In genomic region chr10:80694930-80695329, GRCh38 we compare ENCODE assay signal across 19 cellular contexts.
"Had no signal": no experiment of that assay in that cellular context is flagged by ENCODE, and none has a peak within 500 bp of the region (broad histone marks: within the 10 kb centered on the region; RNA-seq: fewer than 3 reads in every experiment).

No MANE protein-coding gene starts in this region.

- H3K4me3 Mint-ChIP-seq: activated CD4-positive, alpha-beta T cell treated with anti-CD3 and anti-CD28 coated beads, Interleukin-2, amount 10 ng/mL, durations not matched to agents 7 days and 5 days; activated T-cell treated with anti-CD3 and anti-CD28 coated beads, Interleukin-2, amount 50 U/mL, for 72 hours; dendritic cell treated with granulocyte-macrophage colony-stimulating factor and Interleukin-4, amounts not matched to agents 40 ng/mL and 50 ng/mL, for 4 days; natural killer cell; stimulated activated naive B cell treated with anti-CD40 and anti-IgM and Interleukin-4, amounts not matched to agents 10 μg/mL and 1 μg/mL and 100 μg/mL, for 72 hours; T-helper 2 cell treated with Interferon-gamma antibody and Interleukin-4, amounts not matched to agents 5 μg/mL and 100 μg/mL, for 36 hours had no signal

- H3K9me3 Mint-ChIP-seq: activated CD4-positive, alpha-beta T cell treated with anti-CD3 and anti-CD28 coated beads, Interleukin-2, amount 10 ng/mL, durations not matched to agents 7 days and 5 days; activated naive CD4-positive, alpha-beta T cell treated with anti-CD3 and anti-CD28 coated beads, Interleukin-2, amount 50 U/mL, for 72 hours; activated T-cell treated with anti-CD3 and anti-CD28 coated beads, Interleukin-2, amount 50 U/mL, for 72 hours; dendritic cell treated with granulocyte-macrophage colony-stimulating factor and Interleukin-4, amounts not matched to agents 40 ng/mL and 50 ng/mL, for 4 days; natural killer cell; stimulated activated naive B cell treated with anti-CD40 and anti-IgM and Interleukin-4, amounts not matched to agents 10 μg/mL and 1 μg/mL and 100 μg/mL, for 72 hours; T-helper 2 cell treated with Interferon-gamma antibody and Interleukin-4, amounts not matched to agents 5 μg/mL and 100 μg/mL, for 36 hours had no signal

- H2AFZ ChIP-seq: parathyroid adenoma had no signal

- ATAC-seq: activated naive CD4-positive, alpha-beta T cell treated with anti-CD3 and anti-CD28 coated beads, Interleukin-2, amount 50 U/mL, for 72 hours; activated T-cell treated with anti-CD3 and anti-CD28 coated beads, Interleukin-2, amount 50 U/mL, for 72 hours; lower lobe of right lung; natural killer cell; sciatic nerve; stimulated activated naive B cell treated with anti-CD40 and anti-IgM and Interleukin-4, amounts not matched to agents 10 μg/mL and 1 μg/mL and 100 μg/mL, for 72 hours had no signal

- H3K9me3 ChIP-seq: adrenal gland, esophagus squamous epithelium, lower lobe of right lung, neutrophil, thyroid gland had no signal

- H3K27ac Mint-ChIP-seq: activated CD4-positive, alpha-beta T cell treated with anti-CD3 and anti-CD28 coated beads, Interleukin-2, amount 10 ng/mL, durations not matched to agents 7 days and 5 days; activated naive CD4-positive, alpha-beta T cell treated with anti-CD3 and anti-CD28 coated beads, Interleukin-2, amount 50 U/mL, for 72 hours; activated T-cell treated with anti-CD3 and anti-CD28 coated beads, Interleukin-2, amount 50 U/mL, for 72 hours; dendritic cell treated with granulocyte-macrophage colony-stimulating factor and Interleukin-4, amounts not matched to agents 40 ng/mL and 50 ng/mL, for 4 days; natural killer cell; stimulated activated naive B cell treated with anti-CD40 and anti-IgM and Interleukin-4, amounts not matched to agents 10 μg/mL and 1 μg/mL and 100 μg/mL, for 72 hours; T-helper 2 cell treated with Interferon-gamma antibody and Interleukin-4, amounts not matched to agents 5 μg/mL and 100 μg/mL, for 36 hours had no signal

- H3K27ac ChIP-seq: adrenal gland, esophagus squamous epithelium, lower lobe of right lung, neutrophil, parathyroid adenoma, thyroid gland had no signal

- H3K4me1 ChIP-seq: adrenal gland, lower lobe of right lung, thyroid gland had no signal

- H3K27me3 ChIP-seq: adrenal gland, esophagus squamous epithelium, thyroid gland had no signal

- FAIRE-seq: astrocyte, endothelial cell of umbilical vein had no signal

- H3K9ac ChIP-seq: parathyroid adenoma had no signal

- H3K36me3 ChIP-seq: adrenal gland, esophagus squamous epithelium, lower lobe of right lung, neutrophil, thyroid gland had no signal

- H3K4me1 Mint-ChIP-seq: activated CD4-positive, alpha-beta T cell treated with anti-CD3 and anti-CD28 coated beads, Interleukin-2, amount 10 ng/mL, durations not matched to agents 7 days and 5 days; natural killer cell had no signal

- H3K4me3 ChIP-seq: adrenal gland, esophagus squamous epithelium, lower lobe of right lung, thyroid gland had no signal

- H3K36me3 Mint-ChIP-seq: activated naive CD4-positive, alpha-beta T cell treated with anti-CD3 and anti-CD28 coated beads, Interleukin-2, amount 50 U/mL, for 72 hours; natural killer cell; stimulated activated naive B cell treated with anti-CD40 and anti-IgM and Interleukin-4, amounts not matched to agents 10 μg/mL and 1 μg/mL and 100 μg/mL, for 72 hours had no signal

- DNase-seq: activated CD4-positive, alpha-beta T cell treated with anti-CD3 and anti-CD28 coated beads, Interleukin-2, amount 10 ng/mL, durations not matched to agents 7 days and 5 days; activated effector memory CD4-positive, alpha-beta T cell treated with anti-CD3 and anti-CD28 coated beads, Interleukin-2, amount 50 U/mL, for 16 hours; activated T-cell treated with anti-CD3 and anti-CD28 coated beads, Interleukin-2, amount 50 U/mL, for 72 hours; adrenal gland; effector CD8-positive, alpha-beta T cell; esophagus squamous epithelium; lower lobe of right lung; natural killer cell; stimulated activated CD4-positive, alpha-beta T cell treated with anti-CD3 and anti-CD28 coated beads, Interleukin-4, amount 100 ng/mL, for 24 hours; stimulated activated naive B cell treated with anti-CD40 and anti-IgM and Interleukin-4, amounts not matched to agents 10 μg/mL and 1 μg/mL and 100 μg/mL, for 72 hours; thyroid gland had no signal
